Comparison of ENCODE assay signal across 24 cellular contexts in the genomic region with DNA sequence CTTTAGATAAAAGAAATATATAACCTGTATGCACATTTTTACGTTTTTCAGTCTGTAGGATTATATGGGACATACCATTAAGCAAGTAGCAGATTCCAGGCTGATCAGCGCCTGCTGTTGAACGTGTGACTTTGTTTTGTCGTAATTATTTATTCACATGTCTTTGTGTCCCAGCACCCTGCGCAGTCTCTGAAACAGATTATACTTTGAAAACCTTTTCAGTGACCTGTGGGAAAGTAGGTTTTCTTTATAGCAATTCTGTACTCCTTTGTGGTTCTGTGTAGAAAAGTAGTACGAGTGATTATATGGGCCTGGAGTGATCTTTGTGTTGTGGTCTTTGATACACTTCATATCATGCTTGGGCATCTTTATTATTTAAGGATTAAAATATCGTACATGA.
"Had no signal": no experiment of that assay in that cellular context is flagged by ENCODE, and none has a peak within 500 bp of the region (broad histone marks: within the 10 kb centered on the region; RNA-seq: fewer than 3 reads in every experiment).

No MANE protein-coding gene starts in this region.

- FAIRE-seq: endothelial cell of umbilical vein had no signal

- DNase-seq: dermis blood vessel endothelial cell; effector memory CD4-positive, alpha-beta T cell; foreskin keratinocyte; heart right ventricle; hippocampal formation; left cardiac atrium; mesenchymal stem cell; mucosa of descending colon; naive B cell; right lobe of liver; small intestine; stimulated activated CD4-positive, alpha-beta T cell treated with anti-CD3 and anti-CD28 coated beads, Interleukin-15, amount 100 ng/mL, for 24 hours; stimulated activated CD4-positive, alpha-beta T cell treated with anti-CD3 and anti-CD28 coated beads, Interleukin-4, amount 100 ng/mL, for 1 hour; stimulated activated CD8-positive, alpha-beta memory T cell treated with anti-CD3 and anti-CD28 coated beads, Interleukin-4, amount 100 ng/mL, for 48 hours; stimulated activated naive CD4-positive, alpha-beta T cell treated with Interleukin-2 at 50 U/mL for 16 hours; stomach; thyroid gland had no signal

- H3K27me3 ChIP-seq: esophagus muscularis mucosa, foreskin keratinocyte, gastroesophageal sphincter, heart right ventricle, left lung, right lobe of liver, stomach, thyroid gland had no signal

- H3K9ac ChIP-seq: parathyroid adenoma had no signal

- H3K27ac ChIP-seq: coronary artery, esophagus muscularis mucosa, foreskin keratinocyte, gastroesophageal sphincter, heart right ventricle, left lung, parathyroid adenoma, right lobe of liver, stomach, thyroid gland had no signal

- H3K4me1 ChIP-seq: foreskin keratinocyte, left lung, parathyroid adenoma, right lobe of liver, stomach, thyroid gland had no signal

- H3K4me3 ChIP-seq: coronary artery, esophagus muscularis mucosa, gastroesophageal sphincter, heart right ventricle, left lung, mucosa of descending colon, right lobe of liver, stomach, thyroid gland had no signal

- H3K9me3 ChIP-seq: esophagus muscularis mucosa, gastroesophageal sphincter, heart right ventricle, left lung, mucosa of descending colon, right lobe of liver, stomach, thyroid gland had no signal

- H3K36me3 ChIP-seq: esophagus muscularis mucosa, gastroesophageal sphincter, left lung, right lobe of liver, thyroid gland had no signal

- ATAC-seq: foreskin keratinocyte; gastroesophageal sphincter; heart right ventricle; left cardiac atrium; left lung; mucosa of descending colon; natural killer cell treated with Interleukin-12 subunit alpha and Interleukin-12 subunit beta and Interleukin-15 and Interleukin-18, amount 100 ng/mL, for 72 hours; right lobe of liver had no signal
